8 cellular contexts compared by ENCODE assay signal in the genomic region with DNA sequence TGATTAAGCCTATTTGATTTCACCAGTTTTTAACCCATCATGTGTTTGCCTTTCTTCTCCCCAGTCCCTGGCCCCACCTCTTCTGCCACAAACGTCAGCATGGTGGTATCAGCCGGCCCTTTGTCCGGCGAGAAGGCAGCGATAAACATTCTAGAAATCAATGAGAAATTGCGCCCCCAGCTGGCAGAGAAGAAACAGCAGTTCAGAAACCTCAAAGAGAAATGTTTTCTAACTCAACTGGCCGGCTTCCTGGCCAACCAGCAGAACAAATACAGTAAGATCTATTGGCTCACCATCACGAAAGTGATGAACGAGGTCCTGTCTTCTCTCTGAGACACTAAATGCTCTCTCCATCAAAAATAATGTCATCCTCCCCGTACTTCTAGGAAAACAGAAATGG.
DNase-seq lines count a peak whose midpoint lies in the region; ATAC-seq, FAIRE-seq and TF ChIP-seq lines count a peak whose summit lies in the region.
"Not testable (repeated sequence)": the region's sequence is repeated elsewhere in the genome, so short reads cannot be mapped to it uniquely, and the experiment has no call there.

No MANE protein-coding gene starts in this region.

- H3K9me3 Mint-ChIP-seq in activated CD8-positive, alpha-beta T cell treated with anti-CD3 and anti-CD28 coated beads for 36 hours, result not testable (repeated sequence)

- not testable (repeated sequence) for DNase-seq in D721Med (ENCODE audit: insufficient read length, low spot score); Panc1 (ENCODE audit: low read depth, low spot score); bronchial epithelial cell (ENCODE audit: low read depth)
- peak; percentile 60 for DNase-seq in activated CD8-positive, alpha-beta T cell treated with anti-CD3 and anti-CD28 coated beads for 36 hours
- DNase-seq in heart right ventricle (peak; percentile 13), superior temporal gyrus (ENCODE audit: extremely low spot score) (peak; percentile 3)

- H3K9me3 ChIP-seq in Panc1 (ENCODE audit: control insufficient read depth, insufficient read depth, low read depth, low read length); heart right ventricle; neutrophil: not testable (repeated sequence)

- H3K4me1 ChIP-seq in KMS-11 (ENCODE audit: low read depth, poor library complexity, severe bottlenecking); Panc1 (ENCODE audit: control insufficient read depth, insufficient read depth, low read length); heart right ventricle; neutrophil (ENCODE audit: control insufficient read depth in 1 of 2, insufficient read depth in 1 of 2, low read depth in 1 of 2, low read length in 1 of 2): not testable (repeated sequence)

- ATAC-seq in Panc1; activated CD8-positive, alpha-beta T cell treated with anti-CD3 and anti-CD28 coated beads for 36 hours; heart right ventricle: not testable (repeated sequence)

- CTCF ChIA-PET in Panc1 (lab: Charles Lee); activated CD8-positive, alpha-beta T cell treated with anti-CD3 and anti-CD28 coated beads for 36 hours (lab: Charles Lee): not testable (repeated sequence)

- not testable (repeated sequence) for BruUV-seq in Panc1 (replicated peaks; lab: Mats Ljungman, UMichigan)

- H3K4me2 ChIP-seq in KMS-11, result not testable (repeated sequence)

- H3K9ac ChIP-seq in KMS-11, result not testable (repeated sequence)

- H3K4me1 Mint-ChIP-seq in activated CD8-positive, alpha-beta T cell treated with anti-CD3 and anti-CD28 coated beads for 36 hours (ENCODE audit: low read depth), result not testable (repeated sequence)

- not testable (repeated sequence) for H3K79me2 ChIP-seq in KMS-11 (ENCODE audit: insufficient read depth, low read depth)

- in situ Hi-C loops in Panc1 (cut with HindIII; ENCODE audit: low pct_unique_long_range_greater_than_20kb, low sequenced_read_pairs), result not testable (repeated sequence)

- not testable (repeated sequence) for H2AFZ ChIP-seq in KMS-11 (ENCODE audit: low read depth)

- H3K27me3 Mint-ChIP-seq in activated CD8-positive, alpha-beta T cell treated with anti-CD3 and anti-CD28 coated beads for 36 hours, result not testable (repeated sequence)

- WGBS in heart right ventricle, 2 donors, result 10% methylated on average over 10 of the region's 10 CpGs; no CpG with 5 or more reads in 1 of the 2 donors

- POLR2A ChIA-PET in Panc1 (lab: Charles Lee); activated CD8-positive, alpha-beta T cell treated with anti-CD3 and anti-CD28 coated beads for 36 hours (lab: Charles Lee): not testable (repeated sequence)

- not testable (repeated sequence) for FAIRE-seq in D721Med (lab: Jason Lieb, UNC); bronchial epithelial cell (lab: Jason Lieb, UNC)

- H3K27me3 ChIP-seq in KMS-11 (ENCODE audit: insufficient read depth, low read depth); Panc1 (ENCODE audit: control insufficient read depth, insufficient read depth, low read length); bronchial epithelial cell (ENCODE audit: control insufficient read depth, insufficient read depth, low read length); heart right ventricle; neutrophil: not testable (repeated sequence)

- TF ChIP-seq CTCF in D721Med (IDR thresholded peaks at IDR 0.05; ENCODE audit: insufficient read depth, missing control alignments) (peak; percentile 29), KMS-11 (conservative IDR thresholded peaks at IDR 0.05; ENCODE audit: low read depth, low read length) (peak; percentile 33; the same call in 1 of the 2 replicates), Panc1 (IDR thresholded peaks at IDR 0.05) (peak; percentile 70), bronchial epithelial cell (IDR thresholded peaks at IDR 0.05; ENCODE audit: insufficient read depth, low read length, severe bottlenecking) (peak; percentile 19), heart right ventricle (IDR thresholded peaks at IDR 0.05) (peak in 7 of 9 donors; percentile 13 to 54 (median 47)), neutrophil (IDR thresholded peaks at IDR 0.05) (peak; percentile 28)
- peak; percentile 59 for TF ChIP-seq CTCF in activated CD8-positive, alpha-beta T cell treated with anti-CD3 and anti-CD28 coated beads for 36 hours (IDR thresholded peaks at IDR 0.05)

- H3K27ac Mint-ChIP-seq in activated CD8-positive, alpha-beta T cell treated with anti-CD3 and anti-CD28 coated beads for 36 hours, result not testable (repeated sequence)

- H3K27ac ChIP-seq in KMS-11; Panc1 (ENCODE audit: low read length); heart right ventricle; neutrophil: not testable (repeated sequence)

- H3K36me3 ChIP-seq in KMS-11 (ENCODE audit: insufficient read depth); Panc1 (ENCODE audit: control insufficient read depth, insufficient read depth, low read length); bronchial epithelial cell (ENCODE audit: control insufficient read depth, insufficient read depth, low read length); neutrophil: not testable (repeated sequence)
- peaks cover 0 to 14% (median 0%) of the 10 kb centered on the region in 9 donors for H3K36me3 ChIP-seq in heart right ventricle

- H3K4me3 ChIP-seq in KMS-11 (IDR thresholded peaks at IDR 0.05; ENCODE audit: insufficient read depth, low read depth, low read length); Panc1 (ENCODE audit: low read depth in 2 of 2, low read length in 2 of 2); bronchial epithelial cell (ENCODE audit: low read depth, low read length); heart right ventricle; neutrophil (ENCODE audit: low read depth in 1 of 2, low read length in 1 of 2): not testable (repeated sequence)

- not testable (repeated sequence) for H4K20me1 ChIP-seq in KMS-11 (ENCODE audit: insufficient read depth)

- not testable (repeated sequence) for H3K36me3 Mint-ChIP-seq in activated CD8-positive, alpha-beta T cell treated with anti-CD3 and anti-CD28 coated beads for 36 hours (ENCODE audit: low read depth)

- intact Hi-C loops in Panc1 (cut with micrococcal nuclease; ENCODE audit: unreplicated experiment); activated CD8-positive, alpha-beta T cell treated with anti-CD3 and anti-CD28 coated beads for 36 hours (cut with micrococcal nuclease); heart right ventricle (cut with DNase I): not testable (repeated sequence)

- H3K4me3 Mint-ChIP-seq in activated CD8-positive, alpha-beta T cell treated with anti-CD3 and anti-CD28 coated beads for 36 hours, result not testable (repeated sequence)

Comparison
In these comparisons a context has a peak if more than half of its experiments do, and no peak if none do; other contexts are left out.
1. CTCF ChIP-seq: peak in every context shown above with its lines; median percentile 70 in Panc1; 59 in activated CD8-positive, alpha-beta T cell treated with anti-CD3 and anti-CD28 coated beads for 36 hours; 47 in heart right ventricle; 33 in KMS-11; 29 in D721Med; 28 in neutrophil; 19 in bronchial epithelial cell.